30 cellular contexts compared by ENCODE assay signal in genomic region chr16:8812162-8812843, GRCh38. TPM values are rescaled to one million over a fixed set of nuclear protein-coding genes. Genes with fewer than 3 reads are reported as not detected.
DNase-seq lines count a peak whose midpoint lies in the region; ATAC-seq and TF ChIP-seq lines count a peak whose summit lies in the region.
"Had no signal": no experiment of that assay in that cellular context is flagged by ENCODE, and none has a peak within 500 bp of the region (broad histone marks: within the 10 kb centered on the region; RNA-seq: fewer than 3 reads in every experiment).

No MANE protein-coding gene starts in this region.

- peaks cover 99% of the 10 kb centered on the region for H3K36me3 Mint-ChIP-seq in activated T-helper 17 cell treated with anti-CD3 and anti-CD28 coated beads, Interleukin-2, amount 50 U/mL, for 72 hours (ENCODE audit: low read depth)

- POLR2A ChIA-PET in SK-N-SH (lab: Yijun Ruan, JAX), result no interaction called here

- H3K27ac ChIP-seq in SK-N-SH (ENCODE audit: low read depth in 2 of 2, low read length in 1 of 2) (peak overlapping the region in 1 of 2 experiments; percentile 67; a peak in 2 of 4 replicates), foreskin keratinocyte (no peak overlapping the region), left ventricle myocardium inferior (replicated peaks) (no peak overlapping the region)
- H3K27ac ChIP-seq: 22Rv1, BLaER1, GM23248, SJSA1 had no signal

- 68% methylated on average over 12 of the region's 12 CpGs for WGBS in SK-N-SH (ENCODE audit: low lambda C conversion rate)

- H3K27me3 Mint-ChIP-seq in activated T-helper 17 cell treated with anti-CD3 and anti-CD28 coated beads, Interleukin-2, amount 50 U/mL, for 72 hours, result no peaks in the 10 kb centered on the region
- H3K27me3 Mint-ChIP-seq: CD4-positive, alpha-beta T cell; IgD-negative memory B cell had no signal

- H3F3A ChIP-seq in SK-N-SH (replicated peaks; ENCODE audit: insufficient read depth), result peaks cover 3% of the 10 kb centered on the region

- CTCF ChIA-PET in SK-N-SH (lab: Yijun Ruan, JAX), result interaction anchor here (1.0 to 1.4 kb wide), 3 partner anchors 10 to 21 kb away, joined by 3 to 7 read pairs (median 3); partner anchors contain the start of genes PMM2 and TMEM186

- intact Hi-C loops in posterior cingulate gyrus (cut with DNase I), result no loop called here
- intact Hi-C loops in left ventricle myocardium inferior (cut with micrococcal nuclease), result no loop called here

- ATAC-seq in SK-N-SH treated with all-trans-retinoic acid at 6 μM for 48 hours, result no peak
- no peak for ATAC-seq in activated T-helper 17 cell treated with anti-CD3 and anti-CD28 coated beads, Interleukin-2, amount 50 U/mL, for 72 hours (replicated peaks)
- ATAC-seq in foreskin keratinocyte, result peak; percentile 60
- ATAC-seq: Right ventricle myocardium inferior had no signal

- TF ChIP-seq CTCF in SK-N-SH (IDR thresholded peaks at IDR 0.05) (no peak), foreskin keratinocyte (conservative IDR thresholded peaks at IDR 0.05) (no peak), left ventricle myocardium inferior (IDR thresholded peaks at IDR 0.05; ENCODE audit: borderline replicate concordance) (no peak)

- H2AFZ ChIP-seq in SK-N-SH (ENCODE audit: low read depth), result no peak overlapping the region
- H2AFZ ChIP-seq: GM23248 had no signal

- TF ChIP-seq RAD21 in SK-N-SH (IDR thresholded peaks at IDR 0.05; ENCODE audit: low read length), result no peak

- H3K9ac ChIP-seq in SK-N-SH, result no peak overlapping the region
- H3K9ac ChIP-seq: BLaER1, GM23248 had no signal

- H3K27me3 ChIP-seq in SK-N-SH (ENCODE audit: insufficient read depth), result no peaks in the 10 kb centered on the region
- no peaks in the 10 kb centered on the region for H3K27me3 ChIP-seq in foreskin keratinocyte
- no peaks in the 10 kb centered on the region for H3K27me3 ChIP-seq in left ventricle myocardium inferior (ENCODE audit: low read depth)
- H3K27me3 ChIP-seq: BLaER1, SJSA1 had no signal

- H3K9me3 ChIP-seq in SK-N-SH (no peaks in the 10 kb centered on the region), left ventricle myocardium inferior (replicated peaks) (no peaks in the 10 kb centered on the region)
- H3K9me3 ChIP-seq: BLaER1, Caco-2, SJSA1 had no signal

- peaks cover 14% of the 10 kb centered on the region for H3K4me1 Mint-ChIP-seq in activated T-helper 17 cell treated with anti-CD3 and anti-CD28 coated beads, Interleukin-2, amount 50 U/mL, for 72 hours

- H3K79me2 ChIP-seq in SK-N-SH (ENCODE audit: insufficient read depth), result peaks cover 41% of the 10 kb centered on the region

- no peak for TF ChIP-seq EP300 in SK-N-SH (IDR thresholded peaks at IDR 0.05; ENCODE audit: borderline replicate concordance in 1 of 2, low read depth in 1 of 2, low read length in 1 of 2)

- H3K9me3 Mint-ChIP-seq in activated T-helper 17 cell treated with anti-CD3 and anti-CD28 coated beads, Interleukin-2, amount 50 U/mL, for 72 hours, result no peaks in the 10 kb centered on the region
- H3K9me3 Mint-ChIP-seq: CD4-positive, alpha-beta T cell; IgD-negative memory B cell had no signal

- H3K36me3 ChIP-seq in SK-N-SH (replicated peaks in 1 of 2; ENCODE audit: control insufficient read depth in 1 of 2, insufficient read depth in 2 of 2, low read length in 1 of 2), result peaks cover 76 to 77% of the 10 kb centered on the region in 2 experiments
- peaks cover 96% of the 10 kb centered on the region for H3K36me3 ChIP-seq in left ventricle myocardium inferior

- H3K27ac Mint-ChIP-seq in activated T-helper 17 cell treated with anti-CD3 and anti-CD28 coated beads, Interleukin-2, amount 50 U/mL, for 72 hours, result peak overlapping the region; percentile 62
- H3K27ac Mint-ChIP-seq: CD4-positive, alpha-beta T cell had no signal

- DNase-seq in SK-N-SH (no peak), foreskin keratinocyte (peak in 1 of 2 donors; percentile 44), posterior cingulate gyrus (no peak), left ventricle myocardium inferior (no peak)
- no peak for DNase-seq in activated CD4-positive, alpha-beta T cell treated with anti-CD3 and anti-CD28 coated beads, Interleukin-2, amount 50 U/mL, for 1 hour
- DNase-seq in activated CD8-positive, alpha-beta memory T cell treated with anti-CD3 and anti-CD28 coated beads, Interleukin-2, amount 50 U/mL, for 48 hours, result no peak
- DNase-seq: ACHN; Caco-2; CD4-positive, alpha-beta T cell; DMS 273 treated with DMSO at 0.1 percent for 48 hours; DMS79 treated with DMSO at 0.1 percent for 48 hours; GM23248; HCEC 1CT; Karpas-422; MV-4-11; NCI-H1105 treated with DMSO at 0.1 percent for 48 hours; NCI-H1694; NCI-H2081; NCI-H2171; NCI-H345; NCI-H524; NCI-H82; OCI-M1 had no signal

- no peaks in the 10 kb centered on the region for H3K9me2 ChIP-seq in SK-N-SH

- no peak overlapping the region for H3K4me3 Mint-ChIP-seq in activated T-helper 17 cell treated with anti-CD3 and anti-CD28 coated beads, Interleukin-2, amount 50 U/mL, for 72 hours
- H3K4me3 Mint-ChIP-seq: CD4-positive, alpha-beta T cell; IgD-negative memory B cell had no signal

- H3K4me1 ChIP-seq in SK-N-SH (ENCODE audit: control insufficient read depth in 1 of 2, insufficient read depth in 2 of 2, low read depth in 1 of 2, low read length in 1 of 2) (peaks cover 0 to 36% of the 10 kb centered on the region in 2 experiments; a peak in 1 of 4 replicates), foreskin keratinocyte (peaks cover 20% of the 10 kb centered on the region), left ventricle myocardium inferior (no peaks in the 10 kb centered on the region)
- H3K4me1 ChIP-seq: Caco-2, SJSA1 had no signal

- H4K20me1 ChIP-seq in SK-N-SH (ENCODE audit: insufficient read depth), result 0 out of 2 replicates have a peak, but pooled peaks cover 8% of the 10 kb centered on the region

- no peak overlapping the region for H3K4me3 ChIP-seq in SK-N-SH (ENCODE audit: low read depth in 2 of 2, low read length in 1 of 2)
- H3K4me3 ChIP-seq in left ventricle myocardium inferior, result no peak overlapping the region
- H3K4me3 ChIP-seq: BLaER1, GM23248, SJSA1 had no signal

- H3K4me2 ChIP-seq in SK-N-SH, result no peak overlapping the region
- H3K4me2 ChIP-seq: BLaER1 had no signal

TF ChIP-seq in SK-N-SH, 30 proteins besides CTCF, POLR2A, EP300 and RAD21:
- peak; percentile 28; the same call in 1 of the 2 replicates for TF ChIP-seq MXI1 (IDR thresholded peaks at IDR 0.05; ENCODE audit: low read depth, low read length)
- TF ChIP-seq TCF12 (IDR thresholded peaks at IDR 0.05), result no peak

TF ChIP-seq in SK-N-SH treated with all-trans-retinoic acid at 6 μM for 48 hours, 23 proteins besides CTCF, POLR2A, EP300 and RAD21:
- TF ChIP-seq CSRNP3 (CRISPR knock-in tag; IDR thresholded peaks at IDR 0.05), result no peak
- no peak for TF ChIP-seq ZNF70 (CRISPR knock-in tag; IDR thresholded peaks at IDR 0.05)
- no peak for TF ChIP-seq CREB5 (CRISPR knock-in tag; IDR thresholded peaks at IDR 0.05; ENCODE audit: low read depth)
- TF ChIP-seq ARNTL (CRISPR knock-in tag; IDR thresholded peaks at IDR 0.05; ENCODE audit: borderline replicate concordance, low read depth), result no peak
- TF ChIP-seq ISL1 (CRISPR knock-in tag; IDR thresholded peaks at IDR 0.05), result no peak
- TF ChIP-seq ZNF565 (CRISPR knock-in tag; conservative IDR thresholded peaks at IDR 0.05; ENCODE audit: low read depth), result no peak
- TF ChIP-seq RARB (CRISPR knock-in tag; IDR thresholded peaks at IDR 0.05), result no peak

RNA-seq across cellular contexts. Expression of gene PMM2, which starts 14.7 kb away (rescaled TPM):
- 24.3 and 27.6 TPM in 2 replicates for polyA plus RNA-seq in SK-N-SH (2012; rRNA removed)
- polyA plus RNA-seq in SK-N-SH (2012; cell fraction: cytosol; rRNA removed), result 23.4 and 28.8 TPM in 2 replicates
- 47.6 and 49.7 TPM in 2 replicates for polyA plus RNA-seq in SK-N-SH (2012; cell fraction: nucleus; rRNA removed)
- total RNA-seq in activated T-helper 17 cell treated with anti-CD3 and anti-CD28 coated beads, Interleukin-2, amount 50 U/mL, for 72 hours, result 10 to 100 TPM; 33.0 to 59.1 TPM
- 52.5 and 56.2 TPM in 2 replicates for total RNA-seq in foreskin keratinocyte
- polyA plus RNA-seq in foreskin keratinocyte, result 44.5 and 45.2 TPM in 2 replicates
- 13.7 TPM for total RNA-seq in left ventricle myocardium inferior

RNA-seq across cellular contexts. Expression of gene TMEM186, which starts 14.9 kb away (rescaled TPM):
- 13.2 and 18.2 TPM in 2 replicates for polyA plus RNA-seq in SK-N-SH (2012; rRNA removed)
- 16.1 and 16.8 TPM in 2 replicates for polyA plus RNA-seq in SK-N-SH (2012; cell fraction: cytosol; rRNA removed)
- 15.9 and 16.9 TPM in 2 replicates for polyA plus RNA-seq in SK-N-SH (2012; cell fraction: nucleus; rRNA removed)
- 10 to 100 TPM; 14.2 to 15.4 TPM for total RNA-seq in activated T-helper 17 cell treated with anti-CD3 and anti-CD28 coated beads, Interleukin-2, amount 50 U/mL, for 72 hours
- 7.4 and 7.7 TPM in 2 replicates for total RNA-seq in foreskin keratinocyte
- polyA plus RNA-seq in foreskin keratinocyte, result 9.3 and 11.0 TPM in 2 replicates
- total RNA-seq in left ventricle myocardium inferior, result 16.4 TPM

RNA-seq across cellular contexts. Expression of gene CARHSP1, which starts 56.5 kb away (rescaled TPM):
- polyA plus RNA-seq in SK-N-SH (2012; rRNA removed) (60.6 and 93.6 TPM in 2 replicates), foreskin keratinocyte (285 and 287 TPM in 2 replicates)
- 41.7 and 53.3 TPM in 2 replicates for polyA plus RNA-seq in SK-N-SH (2012; cell fraction: cytosol; rRNA removed)
- 56.6 and 82.5 TPM in 2 replicates for polyA plus RNA-seq in SK-N-SH (2012; cell fraction: nucleus; rRNA removed)
- 100 to 1,000 TPM in 1 of 2 donors, 10 to 100 TPM in 1; 98.6 to 115 TPM for total RNA-seq in activated T-helper 17 cell treated with anti-CD3 and anti-CD28 coated beads, Interleukin-2, amount 50 U/mL, for 72 hours
- total RNA-seq in foreskin keratinocyte (209 and 212 TPM in 2 replicates), left ventricle myocardium inferior (23.9 TPM)
